In genomic region chr5:60210810-60211209, GRCh38 we compare ENCODE assay signal across 15 cellular contexts.
A peak's percentile ranks its signal among the peaks of the same experiment; 100 is the strongest.
DNase-seq lines count a peak whose midpoint lies in the region; ATAC-seq and TF ChIP-seq lines count a peak whose summit lies in the region.
"Had no signal": no experiment of that assay in that cellular context is flagged by ENCODE, and none has a peak within 500 bp of the region (broad histone marks: within the 10 kb centered on the region; RNA-seq: fewer than 3 reads in every experiment).

No MANE protein-coding gene starts in this region.

- in situ Hi-C loops in IMR-90 (cut with MboI; ENCODE audit: low sequenced_read_pairs): no loop called here

- no peak overlapping the region for H2AK9ac ChIP-seq in IMR-90 (replicated peaks; ENCODE audit: low read depth, low read length, poor library complexity)

- no peak for TF ChIP-seq POLR2A in IMR-90 (IDR thresholded peaks at IDR 0.05; ENCODE audit: low read depth, low read length)

- H3K14ac ChIP-seq in IMR-90 (replicated peaks; ENCODE audit: low read depth, low read length): no peak overlapping the region

- H3K27me3 ChIP-seq in IMR-90 (ENCODE audit: control insufficient read depth, insufficient read depth, low read length): no peaks in the 10 kb centered on the region
- H3K27me3 ChIP-seq in parathyroid adenoma (ENCODE audit: control insufficient read depth, insufficient read depth, low read length): no peaks in the 10 kb centered on the region
- H3K27me3 ChIP-seq: body of pancreas had no signal

- H3K9ac ChIP-seq in IMR-90 (ENCODE audit: low read depth, low read length): no peak overlapping the region
- no peak overlapping the region for H3K9ac ChIP-seq in parathyroid adenoma

- no peaks in the 10 kb centered on the region for H4K20me1 ChIP-seq in IMR-90 (ENCODE audit: insufficient read depth, low read length)

- DNase-seq in ELF-1 (ENCODE audit: low read depth, low spot score): peak; percentile 6
- DNase-seq in IMR-90: no peak
- peak; percentile 55 for DNase-seq in ecto neural progenitor cell (ENCODE audit: low spot score)
- no peak for DNase-seq in KG1 (lab: John Stamatoyannopoulos, UW)
- no peak for DNase-seq in activated CD4-positive, CD25-positive, alpha-beta regulatory T cell (lab: John Stamatoyannopoulos, UW)
- DNase-seq in NAMALWA (ENCODE audit: low spot score): no peak
- DNase-seq in HUDEP-2 (lab: John Stamatoyannopoulos, UW; ENCODE audit: unreplicated experiment in 76 of 76): no peak
- DNase-seq: activated naive CD4-positive, alpha-beta T cell treated with Interleukin-2 at 50 U/mL for 16 hours; body of pancreas; DMS53; lower lobe of right lung; NCI-H1694 treated with DMSO at 0.1 percent for 48 hours; NCI-H526 had no signal

- CTCF ChIA-PET in IMR-90 (lab: Yijun Ruan, JAX): interaction anchor here (1.0 kb wide), 1 partner anchor 10 kb away, joined by 3 read pairs; no protein-coding TSS in a partner anchor

- H3K9me3 ChIP-seq in IMR-90 (ENCODE audit: control insufficient read depth, insufficient read depth, low read length): no peaks in the 10 kb centered on the region
- H3K9me3 ChIP-seq in parathyroid adenoma (ENCODE audit: control insufficient read depth, low read length): no peaks in the 10 kb centered on the region
- H3K9me3 ChIP-seq: body of pancreas, lower lobe of right lung had no signal

- H3K4me2 ChIP-seq in IMR-90 (ENCODE audit: low read depth, low read length) (0 out of 2 replicates have a peak overlapping the region, but pooled peaks have one; percentile 9), parathyroid adenoma (ENCODE audit: low read length) (peak overlapping the region; percentile 55)

- TF ChIP-seq CTCF in IMR-90 (conservative IDR thresholded peaks at IDR 0.05; ENCODE audit: low read depth, low read length) (no peak), parathyroid adenoma (IDR thresholded peaks at IDR 0.05) (no peak)

- ATAC-seq in IMR-90 (ENCODE audit: low read depth): no peak
- ATAC-seq: body of pancreas, lower lobe of right lung, right cardiac atrium had no signal

- H3K27ac ChIP-seq in IMR-90 (ENCODE audit: insufficient read depth, low read length): no peak overlapping the region
- no peak overlapping the region for H3K27ac ChIP-seq in parathyroid adenoma
- H3K27ac ChIP-seq: body of pancreas, lower lobe of right lung had no signal

- intact Hi-C loops in IMR-90 (cut with micrococcal nuclease): no loop called here

- no TSS peak for BruUV-seq in IMR-90 (replicated peaks; lab: Mats Ljungman, UMichigan)

- H3K23ac ChIP-seq in IMR-90 (ENCODE audit: low read depth, low read length): no peak overlapping the region

- H4K8ac ChIP-seq in IMR-90 (ENCODE audit: low read depth in 2 of 2, low read length in 2 of 2): no peak overlapping the region

- no peak overlapping the region for H2BK20ac ChIP-seq in IMR-90 (ENCODE audit: low read depth, low read length)

- dilution Hi-C loops in IMR-90 (cut with HindIII; ENCODE audit: low sequenced_read_pairs, unreplicated experiment): no loop called here

- no peaks in the 10 kb centered on the region for H3K9me1 ChIP-seq in IMR-90 (ENCODE audit: insufficient read depth, low read length)

- H2AFZ ChIP-seq in IMR-90 (replicated peaks; ENCODE audit: low read length, poor library complexity) (peak overlapping the region; percentile 61), parathyroid adenoma (peak overlapping the region; percentile 44)

- no peak overlapping the region for H3K4ac ChIP-seq in IMR-90 (ENCODE audit: low read depth, low read length)

- no peaks in the 10 kb centered on the region for H3K36me3 ChIP-seq in IMR-90 (ENCODE audit: control insufficient read depth, insufficient read depth, low read length)
- no peaks in the 10 kb centered on the region for H3K36me3 ChIP-seq in parathyroid adenoma (ENCODE audit: control insufficient read depth, insufficient read depth, low read length)
- H3K36me3 ChIP-seq: lower lobe of right lung had no signal

- no peak overlapping the region for H2AK5ac ChIP-seq in IMR-90 (ENCODE audit: low read depth, low read length)

- H2BK5ac ChIP-seq in IMR-90 (ENCODE audit: low read depth, low read length, poor library complexity, severe bottlenecking): no peak overlapping the region

- H3K79me1 ChIP-seq in IMR-90 (ENCODE audit: low read depth in 1 of 2, low read length in 2 of 2): no peaks in the 10 kb centered on the region

- POLR2A ChIA-PET in IMR-90 (lab: Charles Lee; ENCODE audit: unreplicated experiment): no interaction called here

- no peak overlapping the region for H3K18ac ChIP-seq in IMR-90 (ENCODE audit: low read depth, low read length)

- H3K4me3 ChIP-seq in IMR-90 (ENCODE audit: insufficient read depth, low read depth, low read length) (no peak overlapping the region), parathyroid adenoma (ENCODE audit: low read depth, low read length) (peak overlapping the region; percentile 37)
- H3K4me3 ChIP-seq: body of pancreas, lower lobe of right lung had no signal

- no peak overlapping the region for H3K56ac ChIP-seq in IMR-90 (ENCODE audit: extremely low read depth, insufficient read depth, low read length)

- H4K91ac ChIP-seq in IMR-90 (ENCODE audit: insufficient read depth, low read depth, low read length): no peak overlapping the region

- WGBS in IMR-90 (ENCODE audit: extremely low coverage in 2 of 2, insufficient read length in 1 of 2), 2 experiments: 58% methylated on average over 3 of the region's 17 CpGs; no CpG with 5 or more reads in 1 of the 2 experiments

- no peak overlapping the region for H2BK120ac ChIP-seq in IMR-90 (ENCODE audit: low read depth, low read length)

- H4K5ac ChIP-seq in IMR-90 (ENCODE audit: low read depth, low read length): no peak overlapping the region

- no peak overlapping the region for H2BK15ac ChIP-seq in IMR-90 (ENCODE audit: low read depth, low read length)

- TF ChIP-seq RAD21 in IMR-90 (IDR thresholded peaks at IDR 0.05; ENCODE audit: low read length): no peak

- H3K4me1 ChIP-seq in IMR-90 (ENCODE audit: control insufficient read depth, insufficient read depth, low read length) (no peaks in the 10 kb centered on the region), parathyroid adenoma (no peaks in the 10 kb centered on the region)
- H3K4me1 ChIP-seq: body of pancreas had no signal

- H3K79me2 ChIP-seq in parathyroid adenoma: no peaks in the 10 kb centered on the region

TF ChIP-seq in IMR-90, 13 proteins besides CTCF, POLR2A, EP300 and RAD21:
- TF ChIP-seq MXI1 (IDR thresholded peaks at IDR 0.05; ENCODE audit: borderline replicate concordance, low read depth, low read length): no peak
- no peak for TF ChIP-seq RCOR1 (IDR thresholded peaks at IDR 0.05; ENCODE audit: insufficient replicate concordance, low read length)
- no peak for TF ChIP-seq MAZ (IDR thresholded peaks at IDR 0.05; ENCODE audit: borderline replicate concordance, low read depth, low read length)
- no peak for TF ChIP-seq CHD1 (IDR thresholded peaks at IDR 0.05; ENCODE audit: low read depth, low read length)
- TF ChIP-seq FOS (IDR thresholded peaks at IDR 0.05; ENCODE audit: low read depth, low read length): no peak

Comparison
In these comparisons a context has a peak if more than half of its experiments do, and no peak if none do; other contexts are left out.
1. DNase-seq: peak in ELF-1 (single experiment) and ecto neural progenitor cell (single experiment); none in IMR-90 (single experiment), KG1 (single experiment), activated CD4-positive, CD25-positive, alpha-beta regulatory T cell (0 of 4), NAMALWA (single experiment) and HUDEP-2 (0 of 76).